ENCODE assay signal across 19 cellular contexts in the genomic region with DNA sequence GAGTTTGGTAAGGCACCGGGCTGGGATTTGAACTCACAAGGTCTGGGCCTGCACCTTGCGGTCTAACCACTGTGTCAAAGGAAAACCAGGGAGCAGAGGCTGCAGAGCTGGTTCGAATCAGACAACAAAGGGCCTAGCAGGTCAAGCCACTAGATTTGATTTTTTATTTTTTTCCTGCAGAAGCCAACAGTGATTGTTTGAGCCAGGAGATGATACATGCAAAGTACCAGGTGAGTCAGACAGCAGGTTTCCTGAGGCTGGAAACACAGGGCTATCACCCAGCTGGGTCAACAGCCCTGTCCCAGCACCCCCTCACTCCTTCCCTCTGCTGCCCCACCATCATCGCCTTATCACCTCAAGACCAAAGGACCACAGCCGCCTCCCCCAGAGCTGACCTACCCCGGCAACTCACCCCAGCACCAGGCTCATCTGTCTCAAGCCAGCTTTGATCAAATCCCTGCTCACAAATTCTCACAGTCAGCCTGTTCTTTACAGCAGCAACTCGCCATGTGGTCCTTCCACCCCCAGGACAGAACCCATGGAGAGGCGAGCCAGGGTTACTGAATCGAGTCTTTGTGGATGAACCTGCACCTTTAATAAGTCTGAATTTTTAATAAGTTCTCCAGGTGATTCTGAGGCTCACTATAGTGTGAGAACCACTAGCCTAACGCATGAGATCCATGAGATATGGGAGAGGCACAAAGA. TPM values are rescaled to one million over a fixed set of nuclear protein-coding genes. Genes with fewer than 3 reads are reported as not detected.
DNase-seq lines count a peak whose midpoint lies in the region; ATAC-seq, FAIRE-seq and TF ChIP-seq lines count a peak whose summit lies in the region.
"Had no signal": no experiment of that assay in that cellular context is flagged by ENCODE, and none has a peak within 500 bp of the region (broad histone marks: within the 10 kb centered on the region; RNA-seq: fewer than 3 reads in every experiment).

No MANE protein-coding gene starts in this region.

- peak overlapping the region; percentile 27; the same call in 1 of the 2 replicates for H3K27ac Mint-ChIP-seq in WTC11
- H3K27ac Mint-ChIP-seq: activated CD4-positive, alpha-beta memory T cell treated with anti-CD3 and anti-CD28 coated beads, Interleukin-2, amount 10 ng/mL, durations not matched to agents 7 days and 5 days; activated T-cell treated with anti-CD3 and anti-CD28 coated beads, Interleukin-2, amount 50 U/mL, for 72 hours; stimulated activated effector memory CD8-positive, alpha-beta T cell treated with anti-CD3 and anti-CD28 coated beads, Interleukin-12 subunit alpha, Interleukin-12 subunit beta, amount 100 ng/mL, for 72 hours had no signal

- H3K27ac ChIP-seq in HepG2 (ENCODE audit: extremely low read length, insufficient read depth, low read length) (no peak overlapping the region), right lobe of liver (no peak overlapping the region)
- H3K27ac ChIP-seq: left lung, prostate gland, thyroid gland had no signal

- WGBS in HepG2 (ENCODE audit: low lambda C conversion rate) = 38% methylated on average over 10 of the region's 10 CpGs
- WGBS in right lobe of liver (ENCODE audit: insufficient coverage, low coverage, low lambda C conversion rate, missing lambda C conversion rate) = 74% methylated on average over 9 of the region's 10 CpGs

- H3K27me3 Mint-ChIP-seq in WTC11 (ENCODE audit: low read depth) = no peaks in the 10 kb centered on the region

- TF ChIP-seq RAD21 in HepG2 (CRISPR knock-in tag; IDR thresholded peaks at IDR 0.05) = no peak

- in situ Hi-C loops in HepG2 (cut with HindIII; ENCODE audit: extremely low pct_ligation_motif_present, low pct_unique_long_range_greater_than_20kb) = no loop called here

- intact Hi-C loops in HepG2 (cut with micrococcal nuclease; ENCODE audit: unreplicated experiment) (no loop called here), right lobe of liver (cut with DNase I) (no loop called here)

- H3K4me3 Mint-ChIP-seq in WTC11 = no peak overlapping the region
- H3K4me3 Mint-ChIP-seq: activated CD4-positive, alpha-beta memory T cell treated with anti-CD3 and anti-CD28 coated beads, Interleukin-2, amount 10 ng/mL, durations not matched to agents 7 days and 5 days; activated T-cell treated with anti-CD3 and anti-CD28 coated beads, Interleukin-2, amount 50 U/mL, for 72 hours; stimulated activated effector memory CD8-positive, alpha-beta T cell treated with anti-CD3 and anti-CD28 coated beads, Interleukin-12 subunit alpha, Interleukin-12 subunit beta, amount 100 ng/mL, for 72 hours had no signal

- no peaks in the 10 kb centered on the region for H3K36me3 Mint-ChIP-seq in WTC11
- H3K36me3 Mint-ChIP-seq: stimulated activated effector memory CD8-positive, alpha-beta T cell treated with anti-CD3 and anti-CD28 coated beads, Interleukin-12 subunit alpha, Interleukin-12 subunit beta, amount 100 ng/mL, for 72 hours had no signal

- H3K27me3 ChIP-seq in HepG2 (ENCODE audit: control insufficient read depth in 1 of 2, insufficient read depth in 2 of 2, low read length in 2 of 2) = peaks cover 2 to 12% of the 10 kb centered on the region in 2 experiments; a peak in 1 of 5 replicates
- H3K27me3 ChIP-seq in right lobe of liver = no peaks in the 10 kb centered on the region
- H3K27me3 ChIP-seq: cardiac muscle cell, thyroid gland had no signal

- no peaks in the 10 kb centered on the region for H3K36me3 ChIP-seq in HepG2 (replicated peaks in 1 of 2; ENCODE audit: control insufficient read depth in 1 of 2, insufficient read depth in 2 of 2, low read length in 2 of 2)
- H3K36me3 ChIP-seq in right lobe of liver = no peaks in the 10 kb centered on the region
- H3K36me3 ChIP-seq: cardiac muscle cell, left lung, prostate gland, thyroid gland had no signal

- BruUV-seq in HepG2 (replicated peaks; lab: Mats Ljungman, UMichigan) = no TSS peak

- no peak overlapping the region for H3K4me2 ChIP-seq in HepG2 (ENCODE audit: low read depth, low read length)
- H3K4me2 ChIP-seq: A549 had no signal

- H3K4me3 ChIP-seq in HepG2 (replicated peaks in 1 of 3; ENCODE audit: insufficient read depth in 1 of 3, low read depth in 2 of 3, low read length in 3 of 3) (no peak overlapping the region), right lobe of liver (no peak overlapping the region)
- H3K4me3 ChIP-seq: A549, cardiac muscle cell, left lung, prostate gland, thyroid gland had no signal

- CTCF ChIA-PET in HepG2 (lab: Yijun Ruan, JAX; ENCODE audit: low intra/inter-chr PET ratio, low total read pairs) (no interaction called here), WTC11 (lab: Charles Lee) (interaction anchor here (0.8 to 2.2 kb wide), 7 partner anchors 8 to 127 kb away, joined by 3 to 36 read pairs (median 8); no protein-coding TSS in a partner anchor)

- no peak for DNase-seq in HepG2 (ENCODE audit: low spot score)
- no peak for DNase-seq in right lobe of liver
- no peak for DNase-seq in WTC11 (ENCODE audit: low spot score)
- peak; percentile 41 for DNase-seq in kidney glomerular epithelial cell (lab: John Stamatoyannopoulos, UW)
- no peak for DNase-seq in iPS-NIHi11 (ENCODE audit: low spot score)
- DNase-seq: activated CD4-positive, alpha-beta memory T cell treated with anti-CD3 and anti-CD28 coated beads, Interleukin-2, amount 10 ng/mL, durations not matched to agents 7 days and 5 days; activated T-cell treated with anti-CD3 and anti-CD28 coated beads, Interleukin-2, amount 50 U/mL, for 72 hours; hypothalamus; left lung; SW 1271; thyroid gland had no signal

- POLR2A ChIA-PET in HepG2 (lab: Yijun Ruan, JAX) = interaction anchor here (1.6 to 1.7 kb wide), 2 partner anchors 13 kb away, joined by 5 to 6 read pairs; a partner anchor contains a TSS
- POLR2A ChIA-PET in WTC11 (lab: Charles Lee) = interaction anchor here (1.2 kb wide), 1 partner anchor 13 kb away, joined by 8 read pairs; a partner anchor contains a TSS

- H3K9me3 ChIP-seq in HepG2 (ENCODE audit: low read length) (no peaks in the 10 kb centered on the region), right lobe of liver (no peaks in the 10 kb centered on the region)
- H3K9me3 ChIP-seq: A549, left lung, prostate gland, thyroid gland had no signal

- no peaks in the 10 kb centered on the region for H4K20me1 ChIP-seq in HepG2 (ENCODE audit: insufficient read depth, low read length)

- H3K4me1 ChIP-seq in HepG2 (ENCODE audit: insufficient read depth, low read length) (peaks cover 70% of the 10 kb centered on the region), right lobe of liver (no peaks in the 10 kb centered on the region)
- H3K4me1 ChIP-seq: left lung, thyroid gland had no signal

- no peaks in the 10 kb centered on the region for H3K79me2 ChIP-seq in HepG2 (ENCODE audit: insufficient read depth, low read length)

- TF ChIP-seq EP300 in HepG2 (IDR thresholded peaks at IDR 0.05; ENCODE audit: low read depth in 2 of 2, low read length in 2 of 2) = no peak
- TF ChIP-seq EP300 in HepG2 (CRISPR knock-in tag; IDR thresholded peaks at IDR 0.05; ENCODE audit: borderline replicate concordance) = no peak

- no peak overlapping the region for H3K9ac ChIP-seq in HepG2 (ENCODE audit: insufficient read depth, low read depth, low read length)

- H3K9me3 Mint-ChIP-seq in WTC11 = no peaks in the 10 kb centered on the region
- H3K9me3 Mint-ChIP-seq: activated CD4-positive, alpha-beta memory T cell treated with anti-CD3 and anti-CD28 coated beads, Interleukin-2, amount 10 ng/mL, durations not matched to agents 7 days and 5 days; activated T-cell treated with anti-CD3 and anti-CD28 coated beads, Interleukin-2, amount 50 U/mL, for 72 hours; stimulated activated effector memory CD8-positive, alpha-beta T cell treated with anti-CD3 and anti-CD28 coated beads, Interleukin-12 subunit alpha, Interleukin-12 subunit beta, amount 100 ng/mL, for 72 hours had no signal

- H2AFZ ChIP-seq in HepG2 (ENCODE audit: low read length) = no peak overlapping the region

- TF ChIP-seq CTCF in HepG2 (CRISPR knock-in tag; IDR thresholded peaks at IDR 0.05) (no peak), right lobe of liver (IDR thresholded peaks at IDR 0.05) (no peak), WTC11 (IDR thresholded peaks at IDR 0.05) (no peak)

- ATAC-seq in HepG2 (no peak), right lobe of liver (no peak), WTC11 (no peak), HG02884 (IDR thresholded peaks at IDR 0.05; ENCODE audit: unreplicated experiment) (no peak), HG03457 (IDR thresholded peaks at IDR 0.05; ENCODE audit: unreplicated experiment) (no peak), GM18520 (IDR thresholded peaks at IDR 0.05; ENCODE audit: unreplicated experiment) (no peak)
- ATAC-seq: A549; activated T-cell treated with anti-CD3 and anti-CD28 coated beads, Interleukin-2, amount 50 U/mL, for 72 hours; left lung; stimulated activated effector memory CD8-positive, alpha-beta T cell treated with anti-CD3 and anti-CD28 coated beads, Interleukin-12 subunit alpha, Interleukin-12 subunit beta, amount 100 ng/mL, for 72 hours had no signal

- peaks cover 45% of the 10 kb centered on the region for H3K4me1 Mint-ChIP-seq in WTC11
- H3K4me1 Mint-ChIP-seq: activated CD4-positive, alpha-beta memory T cell treated with anti-CD3 and anti-CD28 coated beads, Interleukin-2, amount 10 ng/mL, durations not matched to agents 7 days and 5 days; stimulated activated effector memory CD8-positive, alpha-beta T cell treated with anti-CD3 and anti-CD28 coated beads, Interleukin-12 subunit alpha, Interleukin-12 subunit beta, amount 100 ng/mL, for 72 hours had no signal

- no peak for FAIRE-seq in HepG2 (lab: Jason Lieb, UNC)
- FAIRE-seq: A549 had no signal

- TF ChIP-seq POLR2A in HepG2 (IDR thresholded peaks at IDR 0.05; ENCODE audit: insufficient read depth in 1 of 2, low read depth in 2 of 2, low read length in 2 of 2) = no peak
- no peak for TF ChIP-seq POLR2A in right lobe of liver (IDR thresholded peaks at IDR 0.05)

RNA-seq across cellular contexts. Expression of a gene that starts 13.0 kb away (rescaled TPM):
- 114 and 131 TPM in 2 replicates for total RNA-seq in HepG2 (2016; rRNA removed; fragmentation: Illumina TruSeq; extraction: Trizol)
- total RNA-seq in HepG2 (2016; cell fraction: cytosol; rRNA removed; fragmentation: Illumina TruSeq; extraction: Trizol; ENCODE audit: low read depth) = 56.4 and 59.6 TPM in 2 replicates
- total RNA-seq in HepG2 (2016; cell fraction: insoluble cytoplasmic fraction; rRNA removed; fragmentation: Illumina TruSeq; extraction: Trizol) = 112 and 133 TPM in 2 replicates
- total RNA-seq in HepG2 (2016; cell fraction: membrane; rRNA removed; fragmentation: Illumina TruSeq; extraction: Trizol) = 51.6 and 55.7 TPM in 2 replicates
- 57.9 and 58.1 TPM in 2 replicates for total RNA-seq in HepG2 (2016; cell fraction: nucleus; rRNA removed; fragmentation: Illumina TruSeq; extraction: Trizol)
- 142 and 154 TPM in 2 replicates for polyA plus RNA-seq in HepG2 (2011; rRNA removed)
- 133 and 195 TPM in 2 replicates for polyA plus RNA-seq in HepG2 (2011; cell fraction: cytosol; rRNA removed)
- 87.0 and 93.3 TPM in 2 replicates for polyA plus RNA-seq in HepG2 (2011; cell fraction: nucleus; rRNA removed)
- polyA plus RNA-seq in HepG2 (2012) = 47.9 and 55.2 TPM in 2 replicates
- polyA plus RNA-seq in HepG2 (2016; cell fraction: cytosol; fragmentation: Illumina TruSeq; extraction: Trizol; ENCODE audit: low read depth) = 48.0 and 50.3 TPM in 2 replicates
- 100 and 108 TPM in 2 replicates for polyA plus RNA-seq in HepG2 (2016; cell fraction: insoluble cytoplasmic fraction; fragmentation: Illumina TruSeq; extraction: Trizol; ENCODE audit: low read depth)
- 41.2 and 41.6 TPM in 2 replicates for polyA plus RNA-seq in HepG2 (2016; cell fraction: membrane; fragmentation: Illumina TruSeq; extraction: Trizol; ENCODE audit: low read depth)
- polyA plus RNA-seq in HepG2 (2016; cell fraction: nucleus; fragmentation: Illumina TruSeq; extraction: Trizol; ENCODE audit: insufficient read depth, low read depth) = 79.3 and 85.0 TPM in 2 replicates
- 163 and 173 TPM in 2 replicates for polyA minus RNA-seq in HepG2 (2011; rRNA and poly(A)+ RNA removed; ENCODE audit: low replicate concordance)
- polyA minus RNA-seq in HepG2 (2011; cell fraction: cytosol; rRNA and poly(A)+ RNA removed) = 82.1 and 108 TPM in 2 replicates
- 23.6 and 27.8 TPM in 2 replicates for polyA minus RNA-seq in HepG2 (2011; cell fraction: nucleus; rRNA and poly(A)+ RNA removed)
- 1 to 10 TPM in 5 of 6 experiments, under 1 TPM in 1; 0.87 to 4.3 (median 2.5) TPM for total RNA-seq in right lobe of liver
- 110 to 130 TPM (median 124 TPM) in 3 replicates for total RNA-seq in WTC11 (2021)
- total RNA-seq: activated CD4-positive, alpha-beta memory T cell treated with anti-CD3 and anti-CD28 coated beads, Interleukin-2, amount 10 ng/mL, durations not matched to agents 7 days and 5 days; activated T-cell treated with anti-CD3 and anti-CD28 coated beads, Interleukin-2, amount 50 U/mL, for 72 hours had no signal

RNA-seq across cellular contexts. Expression of a gene that starts 22.4 kb away (rescaled TPM):
- total RNA-seq in HepG2 (2016; rRNA removed; fragmentation: Illumina TruSeq; extraction: Trizol) = 0.46 and 0.94 TPM in 2 replicates
- total RNA-seq in HepG2 (2016; cell fraction: cytosol; rRNA removed; fragmentation: Illumina TruSeq; extraction: Trizol; ENCODE audit: low read depth) = 0.26 and 0.30 TPM in 2 replicates
- total RNA-seq in HepG2 (2016; cell fraction: insoluble cytoplasmic fraction; rRNA removed; fragmentation: Illumina TruSeq; extraction: Trizol) = 0.52 and 0.62 TPM in 2 replicates
- total RNA-seq in HepG2 (2016; cell fraction: membrane; rRNA removed; fragmentation: Illumina TruSeq; extraction: Trizol) = 0.53 and 0.59 TPM in 2 replicates
- total RNA-seq in HepG2 (2016; cell fraction: nucleus; rRNA removed; fragmentation: Illumina TruSeq; extraction: Trizol) = 0.63 and 1.2 TPM in 2 replicates
- polyA plus RNA-seq in HepG2 (2011; rRNA removed) = 0.63 and 1.2 TPM in 2 replicates
- 0.85 and 0.87 TPM in 2 replicates for polyA plus RNA-seq in HepG2 (2011; cell fraction: cytosol; rRNA removed)
- polyA plus RNA-seq in HepG2 (2011; cell fraction: nucleus; rRNA removed) = 1.6 and 2.2 TPM in 2 replicates
- polyA plus RNA-seq in HepG2 (2012) = 0.27 and 0.33 TPM in 2 replicates
- 0.18 and 0.42 TPM in 2 replicates for polyA plus RNA-seq in HepG2 (2016; cell fraction: cytosol; fragmentation: Illumina TruSeq; extraction: Trizol; ENCODE audit: low read depth)
- polyA plus RNA-seq in HepG2 (2016; cell fraction: insoluble cytoplasmic fraction; fragmentation: Illumina TruSeq; extraction: Trizol; ENCODE audit: low read depth) = 0.56 and 0.61 TPM in 2 replicates
- 0.31 and 0.50 TPM in 2 replicates for polyA plus RNA-seq in HepG2 (2016; cell fraction: membrane; fragmentation: Illumina TruSeq; extraction: Trizol; ENCODE audit: low read depth)
- 1.0 TPM in 2 replicates for polyA plus RNA-seq in HepG2 (2016; cell fraction: nucleus; fragmentation: Illumina TruSeq; extraction: Trizol; ENCODE audit: insufficient read depth, low read depth)
- 0.28 and 4.2 TPM in 2 replicates for polyA minus RNA-seq in HepG2 (2011; rRNA and poly(A)+ RNA removed; ENCODE audit: low replicate concordance)
- polyA minus RNA-seq in HepG2 (2011; cell fraction: cytosol; rRNA and poly(A)+ RNA removed) = 1.1 TPM in 1 of 2 replicates, not detected in the other
- polyA minus RNA-seq in HepG2 (2011; cell fraction: nucleus; rRNA and poly(A)+ RNA removed) = 0.39 and 0.62 TPM in 2 replicates
- total RNA-seq in right lobe of liver = not detected
- 0.34 to 0.55 TPM (median 0.37 TPM) in 3 replicates for total RNA-seq in WTC11 (2021)
- total RNA-seq: activated CD4-positive, alpha-beta memory T cell treated with anti-CD3 and anti-CD28 coated beads, Interleukin-2, amount 10 ng/mL, durations not matched to agents 7 days and 5 days; activated T-cell treated with anti-CD3 and anti-CD28 coated beads, Interleukin-2, amount 50 U/mL, for 72 hours had no signal
- polyA plus RNA-seq: cardiac muscle cell had no signal

RNA-seq across cellular contexts. Expression of a gene that starts 30.8 kb away (rescaled TPM):
- total RNA-seq in HepG2 (2016; rRNA removed; fragmentation: Illumina TruSeq; extraction: Trizol) (not detected in 2 replicates), right lobe of liver (not detected), WTC11 (2021) (not detected in 3 replicates)
- not detected in 2 replicates for total RNA-seq in HepG2 (2016; cell fraction: cytosol; rRNA removed; fragmentation: Illumina TruSeq; extraction: Trizol; ENCODE audit: low read depth)
- not detected in 2 replicates for total RNA-seq in HepG2 (2016; cell fraction: insoluble cytoplasmic fraction; rRNA removed; fragmentation: Illumina TruSeq; extraction: Trizol)
- total RNA-seq in HepG2 (2016; cell fraction: membrane; rRNA removed; fragmentation: Illumina TruSeq; extraction: Trizol) = not detected in 2 replicates
- not detected in 2 replicates for total RNA-seq in HepG2 (2016; cell fraction: nucleus; rRNA removed; fragmentation: Illumina TruSeq; extraction: Trizol)
- polyA plus RNA-seq in HepG2 (2011; rRNA removed) = not detected in 2 replicates
- not detected in 2 replicates for polyA plus RNA-seq in HepG2 (2011; cell fraction: cytosol; rRNA removed)
- not detected in 2 replicates for polyA plus RNA-seq in HepG2 (2011; cell fraction: nucleus; rRNA removed)
- polyA plus RNA-seq in HepG2 (2012) = not detected in 2 replicates
- polyA plus RNA-seq in HepG2 (2016; cell fraction: cytosol; fragmentation: Illumina TruSeq; extraction: Trizol; ENCODE audit: low read depth) = not detected in 2 replicates
- not detected in 2 replicates for polyA plus RNA-seq in HepG2 (2016; cell fraction: insoluble cytoplasmic fraction; fragmentation: Illumina TruSeq; extraction: Trizol; ENCODE audit: low read depth)
- not detected in 2 replicates for polyA plus RNA-seq in HepG2 (2016; cell fraction: membrane; fragmentation: Illumina TruSeq; extraction: Trizol; ENCODE audit: low read depth)
- polyA plus RNA-seq in HepG2 (2016; cell fraction: nucleus; fragmentation: Illumina TruSeq; extraction: Trizol; ENCODE audit: insufficient read depth, low read depth) = not detected in 2 replicates
- 0.19 TPM in 1 of 2 replicates, not detected in the other for polyA minus RNA-seq in HepG2 (2011; rRNA and poly(A)+ RNA removed; ENCODE audit: low replicate concordance)
- not detected in 2 replicates for polyA minus RNA-seq in HepG2 (2011; cell fraction: cytosol; rRNA and poly(A)+ RNA removed)
- polyA minus RNA-seq in HepG2 (2011; cell fraction: nucleus; rRNA and poly(A)+ RNA removed) = not detected in 2 replicates
- total RNA-seq: activated CD4-positive, alpha-beta memory T cell treated with anti-CD3 and anti-CD28 coated beads, Interleukin-2, amount 10 ng/mL, durations not matched to agents 7 days and 5 days; activated T-cell treated with anti-CD3 and anti-CD28 coated beads, Interleukin-2, amount 50 U/mL, for 72 hours; cardiac muscle cell; Daoy; left lung; prostate gland; thyroid gland had no signal
- polyA plus RNA-seq: A549, cardiac muscle cell had no signal

RNA-seq across cellular contexts. Expression of a gene that starts 35.7 kb away (rescaled TPM):
- total RNA-seq in HepG2 (2016; rRNA removed; fragmentation: Illumina TruSeq; extraction: Trizol) = not detected in 2 replicates
- total RNA-seq in HepG2 (2016; cell fraction: cytosol; rRNA removed; fragmentation: Illumina TruSeq; extraction: Trizol; ENCODE audit: low read depth) = not detected in 2 replicates
- not detected in 2 replicates for total RNA-seq in HepG2 (2016; cell fraction: insoluble cytoplasmic fraction; rRNA removed; fragmentation: Illumina TruSeq; extraction: Trizol)
- not detected in 2 replicates for total RNA-seq in HepG2 (2016; cell fraction: membrane; rRNA removed; fragmentation: Illumina TruSeq; extraction: Trizol)
- not detected in 2 replicates for total RNA-seq in HepG2 (2016; cell fraction: nucleus; rRNA removed; fragmentation: Illumina TruSeq; extraction: Trizol)
- polyA plus RNA-seq in HepG2 (2011; rRNA removed) = 0.30 TPM in 1 of 2 replicates, not detected in the other
- polyA plus RNA-seq in HepG2 (2011; cell fraction: cytosol; rRNA removed) = 0.05 TPM in 1 of 2 replicates, not detected in the other
- polyA plus RNA-seq in HepG2 (2011; cell fraction: nucleus; rRNA removed) = 0.09 TPM in 1 of 2 replicates, not detected in the other
- polyA plus RNA-seq in HepG2 (2012) = not detected in 2 replicates
- polyA plus RNA-seq in HepG2 (2016; cell fraction: cytosol; fragmentation: Illumina TruSeq; extraction: Trizol; ENCODE audit: low read depth) = not detected in 2 replicates
- polyA plus RNA-seq in HepG2 (2016; cell fraction: insoluble cytoplasmic fraction; fragmentation: Illumina TruSeq; extraction: Trizol; ENCODE audit: low read depth) = not detected in 2 replicates
- not detected in 2 replicates for polyA plus RNA-seq in HepG2 (2016; cell fraction: membrane; fragmentation: Illumina TruSeq; extraction: Trizol; ENCODE audit: low read depth)
- polyA plus RNA-seq in HepG2 (2016; cell fraction: nucleus; fragmentation: Illumina TruSeq; extraction: Trizol; ENCODE audit: insufficient read depth, low read depth) = not detected in 2 replicates
- 0.70 TPM in 1 of 2 replicates, not detected in the other for polyA minus RNA-seq in HepG2 (2011; rRNA and poly(A)+ RNA removed; ENCODE audit: low replicate concordance)
- not detected in 2 replicates for polyA minus RNA-seq in HepG2 (2011; cell fraction: cytosol; rRNA and poly(A)+ RNA removed)
- polyA minus RNA-seq in HepG2 (2011; cell fraction: nucleus; rRNA and poly(A)+ RNA removed) = not detected in 2 replicates
- total RNA-seq in right lobe of liver = 1 to 10 TPM in 1 of 6 experiments, not detected in 5; 1.6 TPM
- not detected in 3 replicates for total RNA-seq in WTC11 (2021)
- total RNA-seq: activated CD4-positive, alpha-beta memory T cell treated with anti-CD3 and anti-CD28 coated beads, Interleukin-2, amount 10 ng/mL, durations not matched to agents 7 days and 5 days; activated T-cell treated with anti-CD3 and anti-CD28 coated beads, Interleukin-2, amount 50 U/mL, for 72 hours; cardiac muscle cell; Daoy had no signal
- polyA plus RNA-seq: cardiac muscle cell had no signal

RNA-seq across cellular contexts. Expression of a gene that starts 45.6 kb away (rescaled TPM):
- total RNA-seq in HepG2 (2016; rRNA removed; fragmentation: Illumina TruSeq; extraction: Trizol) (not detected in 2 replicates), right lobe of liver (under 1 TPM in 1 of 6 experiments, not detected in 5; 0.24 TPM), WTC11 (2021) (not detected in 3 replicates)
- total RNA-seq in HepG2 (2016; cell fraction: cytosol; rRNA removed; fragmentation: Illumina TruSeq; extraction: Trizol; ENCODE audit: low read depth) = not detected in 2 replicates
- total RNA-seq in HepG2 (2016; cell fraction: insoluble cytoplasmic fraction; rRNA removed; fragmentation: Illumina TruSeq; extraction: Trizol) = not detected in 2 replicates
- total RNA-seq in HepG2 (2016; cell fraction: membrane; rRNA removed; fragmentation: Illumina TruSeq; extraction: Trizol) = not detected in 2 replicates
- total RNA-seq in HepG2 (2016; cell fraction: nucleus; rRNA removed; fragmentation: Illumina TruSeq; extraction: Trizol) = not detected in 2 replicates
- polyA plus RNA-seq in HepG2 (2011; rRNA removed) = 0.09 and 0.37 TPM in 2 replicates
- polyA plus RNA-seq in HepG2 (2011; cell fraction: cytosol; rRNA removed) = 0.03 and 0.04 TPM in 2 replicates
- polyA plus RNA-seq in HepG2 (2011; cell fraction: nucleus; rRNA removed) = not detected in 2 replicates
- polyA plus RNA-seq in HepG2 (2012) = not detected in 2 replicates
- polyA plus RNA-seq in HepG2 (2016; cell fraction: cytosol; fragmentation: Illumina TruSeq; extraction: Trizol; ENCODE audit: low read depth) = not detected in 2 replicates
- polyA plus RNA-seq in HepG2 (2016; cell fraction: insoluble cytoplasmic fraction; fragmentation: Illumina TruSeq; extraction: Trizol; ENCODE audit: low read depth) = not detected in 2 replicates
- not detected in 2 replicates for polyA plus RNA-seq in HepG2 (2016; cell fraction: membrane; fragmentation: Illumina TruSeq; extraction: Trizol; ENCODE audit: low read depth)
- polyA plus RNA-seq in HepG2 (2016; cell fraction: nucleus; fragmentation: Illumina TruSeq; extraction: Trizol; ENCODE audit: insufficient read depth, low read depth) = not detected in 2 replicates
- polyA minus RNA-seq in HepG2 (2011; rRNA and poly(A)+ RNA removed; ENCODE audit: low replicate concordance) = 9.6 TPM in 1 of 2 replicates, not detected in the other
- polyA minus RNA-seq in HepG2 (2011; cell fraction: cytosol; rRNA and poly(A)+ RNA removed) = not detected in 2 replicates
- polyA minus RNA-seq in HepG2 (2011; cell fraction: nucleus; rRNA and poly(A)+ RNA removed) = not detected in 2 replicates
- total RNA-seq: activated CD4-positive, alpha-beta memory T cell treated with anti-CD3 and anti-CD28 coated beads, Interleukin-2, amount 10 ng/mL, durations not matched to agents 7 days and 5 days; activated T-cell treated with anti-CD3 and anti-CD28 coated beads, Interleukin-2, amount 50 U/mL, for 72 hours; cardiac muscle cell had no signal

Comparison
In these comparisons a context has a peak if more than half of its experiments do, and no peak if none do; other contexts are left out.
1. RNA of a gene that starts 13.0 kb away (total RNA-seq): 51.6 to 133 TPM in HepG2 and 110 to 130 TPM in WTC11; 0.87 to 4.3 TPM in right lobe of liver; every median in the first group is over 10 times any median in the second.